In the genomic region with DNA sequence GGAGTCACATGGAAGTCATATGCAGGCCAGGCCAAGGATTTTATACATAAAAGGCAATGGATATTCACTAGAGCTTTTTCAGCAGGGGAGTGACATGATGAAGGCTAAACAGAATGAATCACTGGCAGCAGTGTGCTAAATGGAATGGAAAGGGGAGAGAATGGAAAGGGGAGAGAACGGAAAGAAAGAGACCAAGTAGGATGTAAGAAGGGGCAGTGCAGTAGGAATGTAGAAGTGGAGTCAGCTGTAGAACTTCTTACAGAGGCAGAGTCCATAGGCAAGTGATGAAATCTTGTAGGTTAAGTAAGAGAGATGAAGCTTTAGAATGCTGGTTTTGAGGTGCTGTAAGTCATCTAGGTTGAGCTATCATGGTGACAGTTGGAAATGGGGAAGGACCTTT, we compare ENCODE assay signal across 27 cellular contexts.
"Had no signal": no experiment of that assay in that cellular context is flagged by ENCODE, and none has a peak within 500 bp of the region (broad histone marks: within the 10 kb centered on the region; RNA-seq: fewer than 3 reads in every experiment).

No MANE protein-coding gene starts in this region.

- H3K27me3 Mint-ChIP-seq: activated CD4-positive, alpha-beta memory T cell treated with anti-CD3 and anti-CD28 coated beads for 36 hours; activated CD8-positive, alpha-beta memory T cell treated with anti-CD3 and anti-CD28 coated beads, Interleukin-2, amount 10 ng/mL, durations not matched to agents 7 days and 5 days; activated naive CD4-positive, alpha-beta T cell treated with anti-CD3 and anti-CD28 coated beads, Interleukin-2, amount 10 ng/mL, durations not matched to agents 7 days and 5 days; activated naive CD8-positive, alpha-beta T cell; activated naive CD8-positive, alpha-beta T cell treated with anti-CD3 and anti-CD28 coated beads, Interleukin-2, amount 50 U/mL, for 24 hours; T-cell had no signal

- H3K4me3 Mint-ChIP-seq: activated CD4-positive, alpha-beta memory T cell treated with anti-CD3 and anti-CD28 coated beads for 36 hours; activated CD8-positive, alpha-beta memory T cell treated with anti-CD3 and anti-CD28 coated beads, Interleukin-2, amount 10 ng/mL, durations not matched to agents 7 days and 5 days; activated naive CD4-positive, alpha-beta T cell treated with anti-CD3 and anti-CD28 coated beads, Interleukin-2, amount 10 ng/mL, durations not matched to agents 7 days and 5 days; activated naive CD8-positive, alpha-beta T cell; activated naive CD8-positive, alpha-beta T cell treated with anti-CD3 and anti-CD28 coated beads, Interleukin-2, amount 50 U/mL, for 24 hours; T-cell had no signal

- DNase-seq: activated CD4-positive, alpha-beta memory T cell treated with anti-CD3 and anti-CD28 coated beads for 36 hours; activated CD4-positive, alpha-beta T cell treated with anti-CD3 and anti-CD28 coated beads for 1 hour; activated CD4-positive, alpha-beta T cell treated with anti-CD3 and anti-CD28 coated beads for 48 hours; activated CD4-positive, CD25-positive, alpha-beta regulatory T cell; activated CD8-positive, alpha-beta memory T cell treated with anti-CD3 and anti-CD28 coated beads, Interleukin-2, amount 10 ng/mL, durations not matched to agents 7 days and 5 days; activated CD8-positive, alpha-beta memory T cell treated with anti-CD3 and anti-CD28 coated beads, Interleukin-2, amount 50 U/mL, for 48 hours; activated effector memory CD4-positive, alpha-beta T cell treated with Interleukin-2 at 50 U/mL for 16 hours; activated naive CD4-positive, alpha-beta T cell treated with anti-CD3 and anti-CD28 coated beads, Interleukin-2, amount 10 ng/mL, durations not matched to agents 7 days and 5 days; activated naive CD8-positive, alpha-beta T cell treated with anti-CD3 and anti-CD28 coated beads, Interleukin-2, amount 50 U/mL, for 24 hours; activated T-cell treated with anti-CD3 and anti-CD28 coated beads, Interleukin-2, amount 50 U/mL, for 48 hours; anterior cingulate cortex; brain microvascular endothelial cell; central memory CD4-positive, alpha-beta T cell; MM.1S; NCI-H1092; NCI-H1436 treated with DMSO at 0.1 percent for 48 hours; NCI-H1694 treated with DMSO at 0.1 percent for 48 hours; NCI-H2029; NCI-H345; NCI-H524 treated with DMSO at 0.1 percent for 48 hours; SHP77; T-cell; T1000; WERI-Rb-1 had no signal

- H3K4me1 Mint-ChIP-seq: activated CD8-positive, alpha-beta memory T cell treated with anti-CD3 and anti-CD28 coated beads, Interleukin-2, amount 10 ng/mL, durations not matched to agents 7 days and 5 days; activated naive CD4-positive, alpha-beta T cell treated with anti-CD3 and anti-CD28 coated beads, Interleukin-2, amount 10 ng/mL, durations not matched to agents 7 days and 5 days; activated naive CD8-positive, alpha-beta T cell treated with anti-CD3 and anti-CD28 coated beads, Interleukin-2, amount 50 U/mL, for 24 hours; T-cell had no signal

- H3K36me3 ChIP-seq: brain microvascular endothelial cell had no signal

- H3K27ac ChIP-seq: brain microvascular endothelial cell, KMS-11, SK-N-MC, WERI-Rb-1 had no signal

- H3K27ac Mint-ChIP-seq: activated CD4-positive, alpha-beta memory T cell treated with anti-CD3 and anti-CD28 coated beads for 36 hours; activated CD8-positive, alpha-beta memory T cell treated with anti-CD3 and anti-CD28 coated beads, Interleukin-2, amount 10 ng/mL, durations not matched to agents 7 days and 5 days; activated naive CD4-positive, alpha-beta T cell treated with anti-CD3 and anti-CD28 coated beads, Interleukin-2, amount 10 ng/mL, durations not matched to agents 7 days and 5 days; activated naive CD8-positive, alpha-beta T cell; activated naive CD8-positive, alpha-beta T cell treated with anti-CD3 and anti-CD28 coated beads, Interleukin-2, amount 50 U/mL, for 24 hours had no signal

- H3K4me3 ChIP-seq: SK-N-MC had no signal
